20 cellular contexts compared by ENCODE assay signal in the genomic region with DNA sequence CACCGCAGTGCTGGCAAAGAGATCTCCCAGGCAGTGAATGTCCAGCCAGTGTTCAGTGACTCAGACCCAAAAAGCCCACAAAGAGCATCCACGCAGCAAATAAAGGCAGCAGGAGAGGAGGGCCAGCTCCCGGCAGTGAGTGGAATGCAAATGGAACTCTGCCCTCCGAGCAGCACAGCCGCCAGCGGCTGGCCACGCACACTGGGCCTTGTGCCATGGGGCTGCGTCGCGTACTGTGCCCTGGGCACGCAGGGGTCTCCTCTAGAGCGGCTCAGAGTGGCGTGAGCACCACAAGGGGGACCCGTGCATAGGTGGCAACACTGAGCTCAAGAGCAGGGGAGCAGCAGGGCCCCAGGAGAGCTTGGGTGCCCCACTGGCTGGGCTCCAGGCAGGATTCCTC. TPM values are rescaled to one million over a fixed set of nuclear protein-coding genes. Genes with fewer than 3 reads are reported as not detected.
"Had no signal": no experiment of that assay in that cellular context is flagged by ENCODE, and none has a peak within 500 bp of the region (broad histone marks: within the 10 kb centered on the region; RNA-seq: fewer than 3 reads in every experiment).

No MANE protein-coding gene starts in this region.

RNA-seq across cellular contexts. Expression of a gene that starts 17.4 kb away (rescaled TPM):
- total RNA-seq: heart right ventricle; hepatocyte; kidney epithelial cell; liver; lung; mucosa of descending colon; myocyte; naive thymus-derived CD4-positive, alpha-beta T cell; natural killer cell treated with Interleukin-12 subunit alpha and Interleukin-12 subunit beta and Interleukin-15 and Interleukin-18, amount 100 ng/mL, for 72 hours; omental fat pad; ovary; prostate gland; skeletal muscle tissue; smooth muscle cell; subcutaneous adipose tissue; suprapubic skin; thoracic aorta; ureter; uterus had no signal
- polyA plus RNA-seq: heart right ventricle; hepatocyte; lung; naive thymus-derived CD4-positive, alpha-beta T cell; neural cell; ovary; smooth muscle cell had no signal
